ENCODE assay signal across 1 cellular context in the genomic region with DNA sequence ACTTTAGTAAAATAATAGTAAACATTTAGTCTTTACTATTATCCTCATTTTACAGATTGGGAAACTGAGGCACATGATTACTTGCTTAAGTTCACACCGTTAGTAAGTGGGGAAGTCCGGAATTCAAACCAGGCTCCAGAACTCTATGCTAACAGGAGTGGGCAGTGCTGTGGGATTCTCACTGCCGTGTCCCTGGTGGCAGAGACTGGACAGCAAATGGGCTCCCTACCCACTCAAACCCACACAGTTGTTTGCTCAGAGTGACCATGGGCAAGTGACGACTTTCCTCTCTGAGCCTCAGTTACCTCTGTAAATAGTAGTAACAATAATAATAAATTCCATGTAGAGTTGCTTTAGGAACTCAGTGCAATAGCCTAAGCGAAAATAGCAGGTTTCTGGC.
TF ChIP-seq lines count a peak whose summit lies in the region.

No MANE protein-coding gene starts in this region.

TF ChIP-seq in GM23338, 12 proteins besides CTCF, POLR2A, EP300 and RAD21 (continued from another document):
- TF ChIP-seq REST (IDR thresholded peaks at IDR 0.05; ENCODE audit: unreplicated experiment) (no peak), JUNB (IDR thresholded peaks at IDR 0.05; ENCODE audit: unreplicated experiment) (no peak), ZNF114 (CRISPR knock-in tag; IDR thresholded peaks at IDR 0.05) (no peak), EZH2phosphoT487 (IDR thresholded peaks at IDR 0.05; ENCODE audit: unreplicated experiment) (no peak), EZH2 (IDR thresholded peaks at IDR 0.05; ENCODE audit: low read depth, unreplicated experiment) (no peak), NANOG (IDR thresholded peaks at IDR 0.05; ENCODE audit: borderline replicate concordance) (no peak), ZNF462 (CRISPR knock-in tag; IDR thresholded peaks at IDR 0.05) (no peak)
TF ChIP-seq in GM23338: peak in this region for 0.
